In the genomic region with DNA sequence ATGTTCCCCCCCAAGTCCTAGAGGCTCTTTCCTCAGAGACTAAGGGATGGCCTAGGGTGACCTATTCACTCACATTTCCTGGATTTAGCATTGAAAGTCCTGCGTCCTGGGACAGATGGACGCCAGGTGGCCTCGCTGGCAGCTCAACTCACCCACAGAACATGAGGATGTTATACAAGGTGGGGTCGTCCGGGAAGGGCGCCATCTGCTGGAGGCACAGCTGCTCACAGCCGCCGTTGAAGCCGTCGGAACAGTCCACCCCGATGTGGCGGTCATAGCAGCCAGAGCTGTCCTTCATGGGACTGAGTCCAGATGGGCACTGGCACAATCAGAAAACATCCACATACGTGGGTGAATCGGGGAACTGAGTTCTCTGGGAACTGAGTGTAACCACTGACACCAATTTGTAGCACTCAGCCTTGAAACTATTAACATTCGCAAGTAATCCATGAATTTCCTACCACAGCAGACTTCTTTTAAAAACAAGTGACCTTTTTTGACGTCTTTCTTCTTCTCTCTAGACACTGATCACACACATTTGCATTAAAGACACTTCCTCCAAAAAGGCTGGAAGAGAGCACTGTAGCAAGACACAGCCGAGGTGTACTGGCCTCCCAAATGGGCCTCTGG, we compare ENCODE assay signal across 1 cellular context.
TF ChIP-seq lines count a peak whose summit lies in the region.

No MANE protein-coding gene starts in this region.

TF ChIP-seq in HEK293, 187 proteins besides CTCF, POLR2A, EP300 and RAD21 (continued from another document):
- TF ChIP-seq ZBTB17 (tag by site-specific recombination; IDR thresholded peaks at IDR 0.05), result no peak
